Comparison of ENCODE assay signal across 11 cellular contexts in genomic region chr18:58315739-58316215, GRCh38.
DNase-seq lines count a peak whose midpoint lies in the region; ATAC-seq and TF ChIP-seq lines count a peak whose summit lies in the region.
"Had no signal": no experiment of that assay in that cellular context is flagged by ENCODE, and none has a peak within 500 bp of the region (broad histone marks: within the 10 kb centered on the region; RNA-seq: fewer than 3 reads in every experiment).

No MANE protein-coding gene starts in this region.

- H3F3A ChIP-seq in GM23248 (ENCODE audit: insufficient read depth), result peaks cover 9% of the 10 kb centered on the region

- no peaks in the 10 kb centered on the region for H3K79me2 ChIP-seq in GM23248 (ENCODE audit: insufficient read depth)

- TF ChIP-seq CTCF in Calu3 (IDR thresholded peaks at IDR 0.05; ENCODE audit: unreplicated experiment), result no peak
- TF ChIP-seq CTCF in prostate gland (IDR thresholded peaks at IDR 0.05), result no peak

- H3K4me1 Mint-ChIP-seq in Calu3 (ENCODE audit: low read depth, unreplicated experiment), result peaks cover 73% of the 10 kb centered on the region
- H3K4me1 Mint-ChIP-seq in activated naive CD4-positive, alpha-beta T cell treated with anti-CD3 and anti-CD28 coated beads, Interleukin-2, amount 50 U/mL, for 24 hours, result peaks cover 65% of the 10 kb centered on the region

- no peaks in the 10 kb centered on the region for H4K20me1 ChIP-seq in GM23248 (ENCODE audit: insufficient read depth)

- H3K4me2 ChIP-seq in GM23248 (ENCODE audit: unreplicated experiment), result no peak overlapping the region

- peaks cover 25% of the 10 kb centered on the region for H3K4me1 ChIP-seq in prostate gland (replicated peaks)
- H3K4me1 ChIP-seq in GM23248 (ENCODE audit: insufficient read depth), result peaks cover 14% of the 10 kb centered on the region

- no TSS peak for BruUV-seq in Calu3 (replicated peaks; lab: Mats Ljungman, UMichigan)

- H3K9me3 ChIP-seq in prostate gland, result no peaks in the 10 kb centered on the region
- H3K9me3 ChIP-seq in GM23248 (ENCODE audit: low read depth), result no peaks in the 10 kb centered on the region

- H3K4me3 ChIP-seq in prostate gland, result no peak overlapping the region
- no peak overlapping the region for H3K4me3 ChIP-seq in GM23248

- ATAC-seq in left cardiac atrium, result peak in 1 of 2 donors; percentile 49
- ATAC-seq in GM19397 (IDR thresholded peaks at IDR 0.05; ENCODE audit: unreplicated experiment), result no peak
- ATAC-seq: natural killer cell had no signal

- H3K27me3 ChIP-seq in prostate gland (replicated peaks; ENCODE audit: insufficient read depth) (no peaks in the 10 kb centered on the region), GM23248 (replicated peaks; ENCODE audit: insufficient read depth) (no peaks in the 10 kb centered on the region)

- no peak overlapping the region for H3K9ac ChIP-seq in GM23248

- H3K9me2 ChIP-seq in GM23248 (ENCODE audit: insufficient read depth), result no peaks in the 10 kb centered on the region

- H3K4me3 Mint-ChIP-seq in Calu3 (ENCODE audit: low read depth, unreplicated experiment), result peak overlapping the region; percentile 59
- no peak overlapping the region for H3K4me3 Mint-ChIP-seq in activated naive CD4-positive, alpha-beta T cell treated with anti-CD3 and anti-CD28 coated beads, Interleukin-2, amount 50 U/mL, for 24 hours
- H3K4me3 Mint-ChIP-seq: natural killer cell had no signal

- CTCF ChIA-PET in Calu3 (lab: Charles Lee), result interaction anchor here (0.6 to 2.3 kb wide), 4 partner anchors 12 to 456 kb away, joined by 3 to 14 read pairs (median 4); no protein-coding TSS in a partner anchor

- peaks cover 36% of the 10 kb centered on the region for H3K36me3 Mint-ChIP-seq in Calu3 (ENCODE audit: insufficient read depth, unreplicated experiment)
- no peaks in the 10 kb centered on the region for H3K36me3 Mint-ChIP-seq in activated naive CD4-positive, alpha-beta T cell treated with anti-CD3 and anti-CD28 coated beads, Interleukin-2, amount 50 U/mL, for 24 hours
- H3K36me3 Mint-ChIP-seq: natural killer cell had no signal

- no peaks in the 10 kb centered on the region for H3K9me3 Mint-ChIP-seq in Calu3 (ENCODE audit: low read depth, unreplicated experiment)
- no peaks in the 10 kb centered on the region for H3K9me3 Mint-ChIP-seq in activated naive CD4-positive, alpha-beta T cell treated with anti-CD3 and anti-CD28 coated beads, Interleukin-2, amount 50 U/mL, for 24 hours
- H3K9me3 Mint-ChIP-seq: natural killer cell had no signal

- WGBS in prostate gland, result 71% methylated on average over 15 of the region's 15 CpGs
- 81 to 82% methylated on average over 15 of the region's 15 CpGs for WGBS in GM23248 (ENCODE audit: low coverage in 1 of 2, low lambda C conversion rate in 2 of 2, missing lambda C conversion rate in 2 of 2), 2 experiments

- H3K36me3 ChIP-seq in prostate gland (no peaks in the 10 kb centered on the region), GM23248 (ENCODE audit: low read depth) (no peaks in the 10 kb centered on the region)

- DNase-seq in Calu3 (peak; percentile 77), left cardiac atrium (peak; percentile 65), prostate gland (ENCODE audit: low spot score) (no peak), SHP77 treated with DMSO at 0.1 percent for 48 hours (lab: John Stamatoyannopoulos, UW) (no peak), GM23248 (no peak)
- no peak for DNase-seq in effector CD8-positive, alpha-beta T cell (lab: John Stamatoyannopoulos, UW)
- DNase-seq: natural killer cell, NCI-H187, SHP77 had no signal

- no peaks in the 10 kb centered on the region for H3K27me3 Mint-ChIP-seq in Calu3 (ENCODE audit: unreplicated experiment)
- no peaks in the 10 kb centered on the region for H3K27me3 Mint-ChIP-seq in activated naive CD4-positive, alpha-beta T cell treated with anti-CD3 and anti-CD28 coated beads, Interleukin-2, amount 50 U/mL, for 24 hours

- H2AFZ ChIP-seq in GM23248, result no peak overlapping the region

- H3K27ac ChIP-seq in prostate gland (peak overlapping the region; percentile 59 to 66), GM23248 (no peak overlapping the region)

- H3K27ac Mint-ChIP-seq in Calu3 (ENCODE audit: unreplicated experiment), result peak overlapping the region; percentile 98
- peak overlapping the region; percentile 53 for H3K27ac Mint-ChIP-seq in activated naive CD4-positive, alpha-beta T cell treated with anti-CD3 and anti-CD28 coated beads, Interleukin-2, amount 50 U/mL, for 24 hours
- H3K27ac Mint-ChIP-seq: natural killer cell had no signal

- in situ Hi-C loops in GM23248 (cut with MboI), result no loop called here

- intact Hi-C loops in Calu3 (cut with micrococcal nuclease; ENCODE audit: unreplicated experiment), result loop anchor here (10.0 kb wide), 2 partner anchors 271 to 431 kb away; partner anchors contain the start of gene NEDD4L
- intact Hi-C loops in left cardiac atrium (cut with DNase I), result loop anchor here (5.0 to 10.0 kb wide), 3 partner anchors 53 to 123 kb away; no protein-coding TSS in a partner anchor
- intact Hi-C loops in prostate gland (cut with DNase I), result loop anchor here (10.0 kb wide), 2 partner anchors 179 to 271 kb away; partner anchors contain the start of gene NEDD4L

- TF ChIP-seq POLR2A in prostate gland (IDR thresholded peaks at IDR 0.05), result no peak

Comparison
In these comparisons a context has a peak if more than half of its experiments do, and no peak if none do; other contexts are left out.
1. DNase-seq: peak in Calu3 (single experiment) and left cardiac atrium (single experiment); none in prostate gland (single experiment), SHP77 treated with DMSO at 0.1 percent for 48 hours (single experiment), GM23248 (single experiment) and effector CD8-positive, alpha-beta T cell (single experiment).